In the genomic region with DNA sequence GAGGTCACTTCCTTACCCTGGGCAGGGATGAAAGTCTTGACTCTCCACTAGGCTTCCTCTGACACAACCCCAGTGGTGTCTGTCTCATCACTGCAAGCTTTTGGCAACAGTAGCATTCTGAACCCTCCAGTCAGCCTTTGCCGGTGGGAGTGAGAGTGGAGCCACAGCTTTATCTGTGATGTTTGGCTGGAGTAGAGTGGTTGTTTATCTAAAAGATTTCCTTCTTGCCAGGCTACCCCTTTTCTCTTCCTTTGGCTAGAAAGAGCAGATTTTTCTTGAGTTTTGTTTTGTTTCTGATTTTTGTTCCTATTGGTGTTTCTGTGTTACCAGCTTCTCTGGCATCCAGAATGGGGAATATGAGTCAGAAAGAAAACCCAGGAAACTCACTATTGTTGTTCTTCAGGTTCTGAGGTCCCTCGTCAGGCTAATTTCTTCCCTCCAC, we compare ENCODE assay signal across 15 cellular contexts.
DNase-seq lines count a peak whose midpoint lies in the region; ATAC-seq and TF ChIP-seq lines count a peak whose summit lies in the region.
"Had no signal": no experiment of that assay in that cellular context is flagged by ENCODE, and none has a peak within 500 bp of the region (broad histone marks: within the 10 kb centered on the region; RNA-seq: fewer than 3 reads in every experiment).

No MANE protein-coding gene starts in this region.

- no peaks in the 10 kb centered on the region for H3K27me3 ChIP-seq in MG63
- no peaks in the 10 kb centered on the region for H3K27me3 ChIP-seq in left lung
- H3K27me3 ChIP-seq in sigmoid colon = no peaks in the 10 kb centered on the region

- H3K4me3 ChIP-seq in MG63 = no peak overlapping the region
- peak overlapping the region in 1 of 2 donors; percentile 8 for H3K4me3 ChIP-seq in cardiac fibroblast (replicated peaks in 1 of 2; ENCODE audit: low read depth in 2 of 2, low read length in 2 of 2)
- no peak overlapping the region for H3K4me3 ChIP-seq in left lung
- no peak overlapping the region for H3K4me3 ChIP-seq in sigmoid colon
- H3K4me3 ChIP-seq: lung had no signal

- H3K36me3 ChIP-seq in MG63 (no peaks in the 10 kb centered on the region), left lung (no peaks in the 10 kb centered on the region), sigmoid colon (no peaks in the 10 kb centered on the region)
- H3K36me3 ChIP-seq: WERI-Rb-1 had no signal

- H3K27ac ChIP-seq in left lung (no peak overlapping the region), sigmoid colon (no peak overlapping the region)
- H3K27ac ChIP-seq: WERI-Rb-1 had no signal

- 80 to 88% methylated on average over 2 of the region's 2 CpGs for WGBS in sigmoid colon, 2 donors

- TF ChIP-seq CTCF in cardiac fibroblast (IDR thresholded peaks at IDR 0.05; ENCODE audit: low read depth, low read length) (peak; percentile 18), left lung (IDR thresholded peaks at IDR 0.05) (no peak), sigmoid colon (IDR thresholded peaks at IDR 0.05) (no peak)

- no peak for TF ChIP-seq EP300 in sigmoid colon (IDR thresholded peaks at IDR 0.05)

- TF ChIP-seq POLR2A in sigmoid colon (IDR thresholded peaks at IDR 0.05) = no peak

- H3K9me3 ChIP-seq in MG63 (peaks cover 12% of the 10 kb centered on the region), left lung (peaks cover 0 to 21% of the 10 kb centered on the region in 2 donors), sigmoid colon (peaks cover 0 to 4% (median 2%) of the 10 kb centered on the region in 4 donors)

- peak; percentile 41 for ATAC-seq in left lung
- no peak for ATAC-seq in GM21825 (IDR thresholded peaks at IDR 0.05; ENCODE audit: unreplicated experiment)
- no peak for ATAC-seq in GM21717 (IDR thresholded peaks at IDR 0.05; ENCODE audit: unreplicated experiment)

- H3K4me1 ChIP-seq in left lung (no peaks in the 10 kb centered on the region), sigmoid colon (peaks cover 0 to 1% (median 0%) of the 10 kb centered on the region in 4 donors)

- DNase-seq in AG08396 (ENCODE audit: low spot score) (peak; percentile 32), MG63 (peak; percentile 73), cardiac fibroblast (ENCODE audit: low read depth in 2 of 2) (peak; percentile 81 to 82), left lung (no peak), NCI-H524 treated with DMSO at 0.1 percent for 48 hours (lab: John Stamatoyannopoulos, UW) (no peak), sigmoid colon (no peak)
- DNase-seq: anterior cingulate cortex; NCI-H1417 treated with DMSO at 0.1 percent for 48 hours; NCI-H69; SHP77; stimulated activated CD8-positive, alpha-beta memory T cell treated with anti-CD3 and anti-CD28 coated beads, Interleukin-4, amount 100 ng/mL, for 48 hours; WERI-Rb-1 had no signal

- intact Hi-C loops in left lung (cut with DNase I) = no loop called here
- intact Hi-C loops in sigmoid colon (cut with DNase I) = no loop called here

Comparison
In these comparisons a context has a peak if more than half of its experiments do, and no peak if none do; other contexts are left out.
1. DNase-seq: peak in AG08396 (single experiment), MG63 (single experiment) and cardiac fibroblast (2 of 2); none in left lung (0 of 2), NCI-H524 treated with DMSO at 0.1 percent for 48 hours (single experiment) and sigmoid colon (single experiment).